In the genomic region with DNA sequence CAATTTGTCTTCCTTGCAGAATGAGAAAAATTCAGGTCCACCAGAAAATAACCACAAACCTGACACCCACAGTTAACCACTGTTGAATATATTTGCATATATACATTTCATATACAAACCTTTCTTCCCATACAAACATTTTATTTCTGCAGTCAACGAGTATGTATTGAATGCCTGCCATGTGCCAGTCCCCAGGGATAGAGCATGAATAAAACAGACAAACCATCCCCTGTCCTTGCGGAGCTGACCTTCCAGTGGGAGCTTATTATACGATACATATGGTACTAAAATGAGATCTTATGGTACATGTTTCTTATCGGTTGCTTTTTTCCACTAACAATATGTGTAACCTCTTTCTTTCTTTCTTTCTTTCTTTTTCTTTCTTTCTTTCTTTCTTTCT, we compare ENCODE assay signal across 1 cellular context.
TF ChIP-seq lines count a peak whose summit lies in the region.

No MANE protein-coding gene starts in this region.

TF ChIP-seq in GM12878, 131 proteins besides CTCF, POLR2A, EP300 and RAD21:
- TF ChIP-seq RUNX3 (IDR thresholded peaks at IDR 0.05; ENCODE audit: low read length), result peak; percentile 69
- no peak for TF ChIP-seq SREBF1 (IDR thresholded peaks at IDR 0.05; ENCODE audit: low read length)
TF ChIP-seq in GM12878: peak in this region for 1.
